8 cellular contexts compared by ENCODE assay signal in the genomic region with DNA sequence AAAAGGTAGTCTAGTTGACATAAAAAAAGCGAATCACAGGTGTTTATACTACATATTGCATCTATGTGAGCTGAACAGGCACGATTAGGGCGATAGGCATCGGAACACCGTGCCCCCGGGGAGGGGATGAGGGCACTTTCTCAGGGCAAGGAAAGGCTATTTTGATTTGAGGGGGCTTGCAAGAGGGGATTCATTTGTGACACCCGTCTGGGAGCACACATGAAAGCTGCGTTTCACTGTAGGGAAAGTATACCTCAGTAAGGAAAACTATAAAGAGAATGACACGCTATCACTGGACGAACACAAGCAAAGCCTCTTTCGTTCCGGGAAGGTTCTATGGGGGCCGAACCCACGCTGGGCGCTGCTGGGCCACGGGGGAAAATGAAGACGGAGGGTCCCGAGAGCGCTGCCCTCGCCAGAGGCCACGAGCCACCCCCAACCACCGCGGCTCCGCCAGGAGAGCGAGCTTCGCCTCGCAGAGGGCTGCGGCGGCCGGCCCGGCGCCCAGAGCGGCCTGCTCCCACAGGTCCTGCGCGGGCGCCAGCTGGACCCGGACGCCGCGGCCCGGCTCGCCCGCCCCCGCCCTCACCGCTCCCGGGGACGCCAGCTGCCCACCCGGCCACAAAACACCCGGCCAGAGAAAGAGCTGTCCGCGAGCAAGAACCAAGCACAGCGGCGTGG. TPM values are rescaled to one million over a fixed set of nuclear protein-coding genes. Genes with fewer than 3 reads are reported as not detected.
DNase-seq lines count a peak whose midpoint lies in the region; ATAC-seq and TF ChIP-seq lines count a peak whose summit lies in the region.

No MANE protein-coding gene starts in this region.

- H3K27ac ChIP-seq in left ventricle myocardium inferior (replicated peaks) (peak overlapping the region; percentile 100), gastrocnemius medialis (peak overlapping the region; percentile 92 to 98 (median 96))

- intact Hi-C loops in CD14-positive monocyte (cut with micrococcal nuclease) (loop anchor here (2.0 to 10.0 kb wide), 5 partner anchors 41 to 842 kb away; partner anchors contain the start of genes SEH1L (in 2 of the 2), CEP192 (in 1 of the 2), FAM210A (in 1 of the 2) and RNMT (in 1 of the 2)), left ventricle myocardium inferior (cut with micrococcal nuclease) (loop anchor here (10.0 kb wide), 1 partner anchor 52 kb away; no protein-coding TSS in a partner anchor), gastrocnemius medialis (cut with DNase I; ENCODE audit: low total_unique reads) (loop anchor here (1.0 to 10.0 kb wide), 7 partner anchors 46 to 506 kb away; partner anchors contain the start of genes AFG3L2, CEP76, LDLRAD4 and PSMG2)

- DNase-seq in CD14-positive monocyte (ENCODE audit: low spot score) (no peak), left ventricle myocardium inferior (no peak), gastrocnemius medialis (no peak), NCI-H128 (lab: John Stamatoyannopoulos, UW; ENCODE audit: unreplicated experiment) (no peak)
- peak in 1 of 2 donors; percentile 28 for DNase-seq in activated naive CD4-positive, alpha-beta T cell treated with anti-CD3 and anti-CD28 coated beads, Interleukin-2, amount 50 U/mL, for 72 hours (ENCODE audit: low spot score in 2 of 2)

- no peak for TF ChIP-seq EP300 in Ishikawa (IDR thresholded peaks at IDR 0.05; ENCODE audit: borderline replicate concordance)

- H3K4me1 Mint-ChIP-seq in CD14-positive monocyte: peaks cover 68% of the 10 kb centered on the region

- no peak for TF ChIP-seq RAD21 in Ishikawa (IDR thresholded peaks at IDR 0.05; ENCODE audit: low read depth)

- peak overlapping the region; percentile 90 to 94 for H3K4me3 Mint-ChIP-seq in CD14-positive monocyte

- peak overlapping the region; percentile 92 to 97 (median 95) for H3K27ac Mint-ChIP-seq in CD14-positive monocyte
- peak overlapping the region; percentile 87 to 93 for H3K27ac Mint-ChIP-seq in activated naive CD4-positive, alpha-beta T cell treated with anti-CD3 and anti-CD28 coated beads, Interleukin-2, amount 50 U/mL, for 72 hours

- H3K4me3 ChIP-seq in left ventricle myocardium inferior (peak overlapping the region; percentile 88), gastrocnemius medialis (peak overlapping the region; percentile 72 to 90 (median 82))

- H3K36me3 ChIP-seq in left ventricle myocardium inferior (no peaks in the 10 kb centered on the region), gastrocnemius medialis (no peaks in the 10 kb centered on the region)

- peaks cover 49% of the 10 kb centered on the region for H3K4me1 ChIP-seq in left ventricle myocardium inferior
- H3K4me1 ChIP-seq in gastrocnemius medialis: peaks cover 16 to 20% of the 10 kb centered on the region in 2 donors

- no peak for TF ChIP-seq POLR2A in gastrocnemius medialis (IDR thresholded peaks at IDR 0.05)

- no peaks in the 10 kb centered on the region for H3K27me3 Mint-ChIP-seq in CD14-positive monocyte (ENCODE audit: low read depth in 3 of 3)

- in situ Hi-C loops in gastrocnemius medialis (cut with MboI; ENCODE audit: low sequenced_read_pairs in 4 of 4): loop anchor here in 1 of 4 donors (10.0 kb wide), 1 partner anchor 62 kb away; the partner anchor contains the start of gene SEH1L

- H3K9me3 ChIP-seq in left ventricle myocardium inferior (replicated peaks): no peaks in the 10 kb centered on the region
- H3K9me3 ChIP-seq in gastrocnemius medialis: no peaks in the 10 kb centered on the region

- no peaks in the 10 kb centered on the region for H3K9me3 Mint-ChIP-seq in CD14-positive monocyte
- no peaks in the 10 kb centered on the region for H3K9me3 Mint-ChIP-seq in activated naive CD4-positive, alpha-beta T cell treated with anti-CD3 and anti-CD28 coated beads, Interleukin-2, amount 50 U/mL, for 72 hours

- ATAC-seq in GM21381 (IDR thresholded peaks at IDR 0.05; ENCODE audit: unreplicated experiment): peak; percentile 15
- peak; percentile 0 to 23 for ATAC-seq in activated naive CD4-positive, alpha-beta T cell treated with anti-CD3 and anti-CD28 coated beads, Interleukin-2, amount 50 U/mL, for 72 hours
- ATAC-seq in gastrocnemius medialis: peak; percentile 50 to 55
- no peak for ATAC-seq in HG02623 (IDR thresholded peaks at IDR 0.05; ENCODE audit: unreplicated experiment)

- no peak for TF ChIP-seq CTCF in CD14-positive monocyte (IDR thresholded peaks at IDR 0.05)
- no peak for TF ChIP-seq CTCF in left ventricle myocardium inferior (IDR thresholded peaks at IDR 0.05; ENCODE audit: borderline replicate concordance)
- TF ChIP-seq CTCF in gastrocnemius medialis (IDR thresholded peaks at IDR 0.05 in 4 of 5, conservative IDR thresholded peaks at IDR 0.05 in 1 of 5): no peak

- peaks cover 2 to 6% of the 10 kb centered on the region in 2 donors for H3K36me3 Mint-ChIP-seq in CD14-positive monocyte
- peaks cover 12 to 29% of the 10 kb centered on the region in 2 donors for H3K36me3 Mint-ChIP-seq in activated naive CD4-positive, alpha-beta T cell treated with anti-CD3 and anti-CD28 coated beads, Interleukin-2, amount 50 U/mL, for 72 hours

- H3K27me3 ChIP-seq in left ventricle myocardium inferior (ENCODE audit: low read depth) (no peaks in the 10 kb centered on the region), gastrocnemius medialis (no peaks in the 10 kb centered on the region)

TF ChIP-seq in Ishikawa, 13 proteins besides CTCF, POLR2A, EP300 and RAD21:
- TF ChIP-seq EGR1 (IDR thresholded peaks at IDR 0.05): 0 out of 2 replicates have a peak, but pooled peaks have one; percentile 8
- no peak for TF ChIP-seq TAF1 (IDR thresholded peaks at IDR 0.05; ENCODE audit: low read depth)
- TF ChIP-seq REST (IDR thresholded peaks at IDR 0.05; ENCODE audit: low read depth): no peak
- TF ChIP-seq, protein P1, sequence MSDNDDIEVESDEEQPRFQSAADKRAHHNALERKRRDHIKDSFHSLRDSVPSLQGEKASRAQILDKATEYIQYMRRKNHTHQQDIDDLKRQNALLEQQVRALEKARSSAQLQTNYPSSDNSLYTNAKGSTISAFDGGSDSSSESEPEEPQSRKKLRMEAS (IDR thresholded peaks at IDR 0.05): no peak
- TF ChIP-seq NFIC (IDR thresholded peaks at IDR 0.05): no peak
- no peak for TF ChIP-seq CEBPB (IDR thresholded peaks at IDR 0.05)

RNA-seq across cellular contexts. Expression of gene PTPN2, which starts 0.9 kb away (rescaled TPM):
- polyA plus RNA-seq in CD14-positive monocyte: 100 to 1,000 TPM in 1 of 2 donors, 10 to 100 TPM in 1; 78.4 to 108 TPM
- 10 to 100 TPM; 57.0 to 69.9 TPM for total RNA-seq in activated naive CD4-positive, alpha-beta T cell treated with anti-CD3 and anti-CD28 coated beads, Interleukin-2, amount 50 U/mL, for 72 hours
- total RNA-seq in left ventricle myocardium inferior (11.0 TPM), gastrocnemius medialis (10 to 100 TPM; 17.0 to 20.0 (median 17.5) TPM)
